In genomic region chr14:65425885-65426284, GRCh38 we compare ENCODE assay signal across 1 cellular context.
TF ChIP-seq lines count a peak whose summit lies in the region.

No MANE protein-coding gene starts in this region.

TF ChIP-seq in K562, 482 proteins besides CTCF, POLR2A, EP300 and RAD21:
- TF ChIP-seq CGGBP1 (CRISPR knock-in tag; IDR thresholded peaks at IDR 0.05) = no peak
- no peak for TF ChIP-seq SMAD1 (IDR thresholded peaks at IDR 0.05; ENCODE audit: low read depth, low read length, partially characterized antibody)
- no peak for TF ChIP-seq HNRNPK (IDR thresholded peaks at IDR 0.05; ENCODE audit: low read depth, low read length, poor library complexity, severe bottlenecking)
- no peak for TF ChIP-seq JUND (IDR thresholded peaks at IDR 0.05; ENCODE audit: borderline replicate concordance, low read depth, low read length)
- TF ChIP-seq JUND (tag; IDR thresholded peaks at IDR 0.05; ENCODE audit: borderline replicate concordance, low read depth, low read length) = no peak
- peak; percentile 37 for TF ChIP-seq PRDM10 (IDR thresholded peaks at IDR 0.05; ENCODE audit: partially characterized antibody)
- TF ChIP-seq THAP7 (CRISPR knock-in tag; IDR thresholded peaks at IDR 0.05) = no peak
